In the genomic region with DNA sequence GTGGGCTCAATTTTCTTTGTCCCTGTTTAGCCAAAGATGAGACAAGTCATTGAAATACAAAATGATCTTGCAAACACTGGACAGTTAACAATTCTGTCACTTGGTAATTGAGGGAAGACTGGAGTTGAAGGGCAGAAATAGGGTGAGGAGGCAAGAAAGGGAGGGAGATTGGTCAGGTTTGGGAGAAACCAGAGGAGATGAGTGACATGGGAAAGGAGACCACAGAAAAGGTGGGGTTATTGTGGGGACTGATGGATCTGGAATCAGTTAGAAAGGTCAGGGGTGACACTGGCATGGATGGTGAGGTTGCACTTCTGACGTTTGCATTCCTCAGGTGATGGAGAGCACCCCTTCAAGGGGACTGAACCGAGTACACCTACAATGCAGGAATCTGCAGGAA, we compare ENCODE assay signal across 8 cellular contexts. TPM values are rescaled to one million over a fixed set of nuclear protein-coding genes. Genes with fewer than 3 reads are reported as not detected.
DNase-seq lines count a peak whose midpoint lies in the region; ATAC-seq and TF ChIP-seq lines count a peak whose summit lies in the region.

No MANE protein-coding gene starts in this region.

- TF ChIP-seq CTCF in BE2C (IDR thresholded peaks at IDR 0.05; ENCODE audit: low read depth, low read length) = no peak
- TF ChIP-seq CTCF in nephron (IDR thresholded peaks at IDR 0.05; ENCODE audit: unreplicated experiment in 3 of 3) = no peak

- ATAC-seq in HG03520 (IDR thresholded peaks at IDR 0.05; ENCODE audit: unreplicated experiment) (no peak), HG02884 (IDR thresholded peaks at IDR 0.05; ENCODE audit: unreplicated experiment) (no peak)

- H3K4me3 ChIP-seq in BE2C (ENCODE audit: low read depth, low read length) (peak overlapping the region; percentile 99), MG63 (peak overlapping the region; percentile 98), duodenal mucosa (ENCODE audit: low read depth in 1 of 2, low read length in 2 of 2) (peak overlapping the region; percentile 93 to 98)

- H3K4me1 ChIP-seq in BE2C (no peaks in the 10 kb centered on the region), duodenal mucosa (ENCODE audit: control insufficient read depth in 1 of 2, insufficient read depth in 2 of 2, low read length in 2 of 2) (peaks cover 16 to 19% of the 10 kb centered on the region in 2 donors)

- H3K9me3 ChIP-seq in BE2C = no peaks in the 10 kb centered on the region
- H3K9me3 ChIP-seq in MG63 = no peaks in the 10 kb centered on the region
- no peaks in the 10 kb centered on the region for H3K9me3 ChIP-seq in duodenal mucosa (ENCODE audit: control insufficient read depth in 1 of 2, low read length in 2 of 2)

- H3K27ac Mint-ChIP-seq in nephron = peak overlapping the region; percentile 43 to 86 (median 86)

- H3K9me3 Mint-ChIP-seq in nephron = no peaks in the 10 kb centered on the region

- H3K27me3 ChIP-seq in BE2C (no peaks in the 10 kb centered on the region), MG63 (no peaks in the 10 kb centered on the region), duodenal mucosa (ENCODE audit: control insufficient read depth in 1 of 2, insufficient read depth in 2 of 2, low read length in 2 of 2) (no peaks in the 10 kb centered on the region)

- peak overlapping the region; percentile 83 to 97 for H3K9ac ChIP-seq in duodenal mucosa (ENCODE audit: low read depth in 1 of 2, low read length in 2 of 2)

- no peaks in the 10 kb centered on the region for H3K27me3 Mint-ChIP-seq in nephron (ENCODE audit: low read depth)

- peak overlapping the region; percentile 98 to 100 (median 99) for H3K4me3 Mint-ChIP-seq in nephron

- H3K36me3 ChIP-seq in BE2C (peaks cover 7% of the 10 kb centered on the region), MG63 (peaks cover 6% of the 10 kb centered on the region), duodenal mucosa (ENCODE audit: control insufficient read depth in 1 of 2, insufficient read depth in 2 of 2, low read length in 2 of 2) (peaks cover 4 to 25% of the 10 kb centered on the region in 2 donors)

- no peak for DNase-seq in BE2C
- DNase-seq in MG63 = no peak
- no peak for DNase-seq in NCI-H187 (lab: John Stamatoyannopoulos, UW)
- no peak for DNase-seq in NCI-H82 treated with DMSO at 0.1 percent for 48 hours (lab: John Stamatoyannopoulos, UW; ENCODE audit: unreplicated experiment)

- no peak overlapping the region for H3K27ac ChIP-seq in duodenal mucosa (ENCODE audit: low read depth, low read length)

- peaks cover 28% of the 10 kb centered on the region for H3K4me1 Mint-ChIP-seq in nephron

- peaks cover 30% of the 10 kb centered on the region for H3K36me3 Mint-ChIP-seq in nephron (ENCODE audit: low read depth)

RNA-seq across cellular contexts. Expression of gene GTF2H4, which starts 0.7 kb away (rescaled TPM):
- polyA plus RNA-seq in BE2C (2012; ENCODE audit: insufficient read depth, insufficient read length, low read depth) = 39.4 TPM
- total RNA-seq in MG63 (2014; rRNA removed; shearing (Covaris generic); ENCODE audit: low replicate concordance) = 18.8 and 26.4 TPM in 2 replicates

RNA-seq across cellular contexts. Expression of gene VARS2, which starts 5.3 kb away (rescaled TPM):
- polyA plus RNA-seq in BE2C (2012; ENCODE audit: insufficient read depth, insufficient read length, low read depth) = 54.7 TPM
- total RNA-seq in MG63 (2014; rRNA removed; shearing (Covaris generic); ENCODE audit: low replicate concordance) = 10.7 and 23.6 TPM in 2 replicates

RNA-seq across cellular contexts. Expression of gene SFTA2, which starts 23.3 kb away (rescaled TPM):
- not detected for polyA plus RNA-seq in BE2C (2012; ENCODE audit: insufficient read depth, insufficient read length, low read depth)
- not detected in 2 replicates for total RNA-seq in MG63 (2014; rRNA removed; shearing (Covaris generic); ENCODE audit: low replicate concordance)

RNA-seq across cellular contexts. Expression of gene DDR1, which starts 24.4 kb away (rescaled TPM):
- polyA plus RNA-seq in BE2C (2012; ENCODE audit: insufficient read depth, insufficient read length, low read depth) = 21.4 TPM
- total RNA-seq in MG63 (2014; rRNA removed; shearing (Covaris generic); ENCODE audit: low replicate concordance) = 16.7 and 52.0 TPM in 2 replicates

RNA-seq across cellular contexts. Expression of gene MUCL3, which starts 32.1 kb away (rescaled TPM):
- not detected for polyA plus RNA-seq in BE2C (2012; ENCODE audit: insufficient read depth, insufficient read length, low read depth)
- not detected in 2 replicates for total RNA-seq in MG63 (2014; rRNA removed; shearing (Covaris generic); ENCODE audit: low replicate concordance)
